In the genomic region with DNA sequence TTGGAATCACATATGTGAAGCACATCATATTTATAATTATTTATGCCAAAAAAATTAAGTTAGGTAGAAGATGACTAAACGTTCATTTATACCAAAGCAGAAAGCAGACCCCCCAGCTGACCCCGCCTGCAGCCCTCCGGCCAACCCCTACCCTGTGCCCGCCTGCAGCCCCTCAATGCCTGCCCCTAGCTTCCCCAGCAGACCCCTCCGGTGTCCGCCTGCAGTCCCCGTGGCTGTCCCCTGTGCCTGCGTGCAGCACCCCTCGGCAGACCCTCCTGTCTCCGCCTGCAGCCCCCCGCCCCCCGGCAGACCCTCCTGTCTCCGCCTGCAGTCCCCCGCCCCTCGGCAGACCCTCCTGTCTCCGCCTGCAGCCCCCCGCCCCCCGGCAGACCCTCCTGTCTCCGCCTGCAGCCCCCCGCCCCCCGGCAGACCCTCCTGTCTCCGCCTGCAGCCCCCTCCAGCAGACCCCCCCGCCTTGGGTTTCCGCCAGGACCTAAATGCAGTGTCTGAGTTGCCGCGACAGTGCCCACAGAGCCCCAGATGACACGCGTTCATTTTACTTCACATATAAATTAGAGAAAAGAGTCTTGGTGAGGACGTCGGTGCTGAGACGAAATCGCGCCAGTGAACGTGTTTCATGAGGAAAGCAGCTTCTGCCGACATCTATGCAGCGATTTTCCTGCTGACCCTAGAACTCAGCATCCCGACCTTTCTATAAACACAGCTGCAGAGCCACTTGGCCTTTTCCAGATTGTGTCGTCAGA, we compare ENCODE assay signal across 22 cellular contexts.
DNase-seq lines count a peak whose midpoint lies in the region; ATAC-seq and TF ChIP-seq lines count a peak whose summit lies in the region.
"Had no signal": no experiment of that assay in that cellular context is flagged by ENCODE, and none has a peak within 500 bp of the region (broad histone marks: within the 10 kb centered on the region; RNA-seq: fewer than 3 reads in every experiment).

No MANE protein-coding gene starts in this region.

- H3K36me3 Mint-ChIP-seq in activated T-cell treated with anti-CD3 and anti-CD28 coated beads, Interleukin-2, amount 50 U/mL, for 4 hours (ENCODE audit: insufficient read depth): peaks cover 29% of the 10 kb centered on the region
- H3K36me3 Mint-ChIP-seq in glutamatergic neuron (ENCODE audit: unreplicated experiment) (peaks cover 4% of the 10 kb centered on the region), Calu3 (ENCODE audit: insufficient read depth, unreplicated experiment) (no peaks in the 10 kb centered on the region)

- H3K4me1 ChIP-seq in Peyer's patch (no peaks in the 10 kb centered on the region), sigmoid colon (peaks cover 0 to 11% (median 5%) of the 10 kb centered on the region in 4 donors)
- H3K4me1 ChIP-seq: ascending aorta, vagina had no signal

- no peaks in the 10 kb centered on the region for H3K9me3 ChIP-seq in Peyer's patch
- H3K9me3 ChIP-seq in sigmoid colon: no peaks in the 10 kb centered on the region
- H3K9me3 ChIP-seq: ascending aorta; BLaER1 treated with 17β-estradiol and CSF1 and Interleukin-3, amounts not matched to agents 10 nM and 100 nM; vagina had no signal

- TF ChIP-seq POLR2A in Peyer's patch (IDR thresholded peaks at IDR 0.05): no peak
- TF ChIP-seq POLR2A in sigmoid colon (IDR thresholded peaks at IDR 0.05): no peak

- no TSS peak for BruUV-seq in Calu3 (replicated peaks; lab: Mats Ljungman, UMichigan)

- intact Hi-C loops in sigmoid colon (cut with DNase I) (loop anchor here (2.0 kb wide), 1 partner anchor 111 kb away; no protein-coding TSS in a partner anchor), Calu3 (cut with micrococcal nuclease; ENCODE audit: unreplicated experiment) (no loop called here)

- no peaks in the 10 kb centered on the region for H3K9me3 Mint-ChIP-seq in activated T-cell treated with anti-CD3 and anti-CD28 coated beads, Interleukin-2, amount 50 U/mL, for 4 hours
- H3K9me3 Mint-ChIP-seq in glutamatergic neuron (ENCODE audit: unreplicated experiment) (peaks cover 3% of the 10 kb centered on the region), Calu3 (ENCODE audit: low read depth, unreplicated experiment) (peaks cover 5% of the 10 kb centered on the region)
- H3K9me3 Mint-ChIP-seq: central memory CD8-positive, alpha-beta T cell; naive B cell had no signal

- CTCF ChIA-PET in Calu3 (lab: Charles Lee): interaction anchor here (0.6 kb wide), 1 partner anchor 14 kb away, joined by 3 read pairs; no protein-coding TSS in a partner anchor

- 37 to 51% methylated on average over 37 to 38 of the region's 38 CpGs for WGBS in sigmoid colon, 2 donors

- H3K27ac ChIP-seq in Peyer's patch: no peak overlapping the region
- H3K27ac ChIP-seq in sigmoid colon: no peak overlapping the region
- H3K27ac ChIP-seq: ascending aorta; BLaER1 treated with 17β-estradiol and CSF1 and Interleukin-3, amounts not matched to agents 10 nM and 100 nM; vagina; VCaP had no signal

- H3K27me3 ChIP-seq in Peyer's patch (no peaks in the 10 kb centered on the region), sigmoid colon (peaks cover 0 to 17% (median 0%) of the 10 kb centered on the region in 3 donors)
- H3K27me3 ChIP-seq: ascending aorta, vagina had no signal

- H3K36me3 ChIP-seq in Peyer's patch: peaks cover 0 to 9% (median 0%) of the 10 kb centered on the region in 3 donors
- H3K36me3 ChIP-seq in sigmoid colon: peaks cover 0 to 9% (median 4%) of the 10 kb centered on the region in 4 donors
- H3K36me3 ChIP-seq: vagina had no signal

- H3K27me3 Mint-ChIP-seq in activated T-cell treated with anti-CD3 and anti-CD28 coated beads, Interleukin-2, amount 50 U/mL, for 4 hours (ENCODE audit: low read depth): no peaks in the 10 kb centered on the region
- H3K27me3 Mint-ChIP-seq in glutamatergic neuron (ENCODE audit: unreplicated experiment) (peaks cover 4% of the 10 kb centered on the region), Calu3 (ENCODE audit: unreplicated experiment) (no peaks in the 10 kb centered on the region)
- H3K27me3 Mint-ChIP-seq: central memory CD8-positive, alpha-beta T cell; naive B cell; T-helper 17 cell had no signal

- no peak for TF ChIP-seq EP300 in sigmoid colon (IDR thresholded peaks at IDR 0.05)

- peak; percentile 13 for DNase-seq in activated T-cell treated with anti-CD3 and anti-CD28 coated beads, Interleukin-2, amount 50 U/mL, for 1 hour
- no peak for DNase-seq in activated T-cell treated with anti-CD3 and anti-CD28 coated beads, Interleukin-2, amount 50 U/mL, for 4 hours
- DNase-seq in Peyer's patch: peak in 2 of 3 donors; percentile 21 to 39
- DNase-seq in glutamatergic neuron: peak; percentile 14
- DNase-seq in sigmoid colon: peak; percentile 61
- DNase-seq in Calu3: no peak
- DNase-seq: ACHN; activated naive CD4-positive, alpha-beta T cell treated with Interleukin-2 at 50 U/mL for 16 hours; EL; GOT3; Karpas-422; MV-4-11; naive B cell; NCI-H187 had no signal

- no peak overlapping the region for H3K4me3 Mint-ChIP-seq in activated T-cell treated with anti-CD3 and anti-CD28 coated beads, Interleukin-2, amount 50 U/mL, for 4 hours
- H3K4me3 Mint-ChIP-seq in glutamatergic neuron (ENCODE audit: unreplicated experiment): no peak overlapping the region
- no peak overlapping the region for H3K4me3 Mint-ChIP-seq in Calu3 (ENCODE audit: low read depth, unreplicated experiment)
- H3K4me3 Mint-ChIP-seq: central memory CD8-positive, alpha-beta T cell; T-helper 17 cell had no signal

- H3K4me3 ChIP-seq in Peyer's patch (no peak overlapping the region), sigmoid colon (no peak overlapping the region)
- H3K4me3 ChIP-seq: ascending aorta; BLaER1 treated with 17β-estradiol and CSF1 and Interleukin-3, amounts not matched to agents 10 nM and 100 nM; vagina had no signal

- no peak for TF ChIP-seq CTCF in Peyer's patch (IDR thresholded peaks at IDR 0.05)
- no peak for TF ChIP-seq CTCF in glutamatergic neuron (IDR thresholded peaks at IDR 0.05; ENCODE audit: partially characterized antibody, unreplicated experiment)
- TF ChIP-seq CTCF in sigmoid colon (IDR thresholded peaks at IDR 0.05): no peak
- TF ChIP-seq CTCF in Calu3 (IDR thresholded peaks at IDR 0.05; ENCODE audit: unreplicated experiment): no peak

- H3K27ac Mint-ChIP-seq in glutamatergic neuron (ENCODE audit: unreplicated experiment) (no peak overlapping the region), Calu3 (ENCODE audit: unreplicated experiment) (no peak overlapping the region)
- H3K27ac Mint-ChIP-seq: T-helper 17 cell had no signal

- peaks cover 2% of the 10 kb centered on the region for H3K4me1 Mint-ChIP-seq in activated T-cell treated with anti-CD3 and anti-CD28 coated beads, Interleukin-2, amount 50 U/mL, for 4 hours (ENCODE audit: low read depth)
- H3K4me1 Mint-ChIP-seq in glutamatergic neuron (ENCODE audit: low read depth, unreplicated experiment) (peaks cover 3% of the 10 kb centered on the region), Calu3 (ENCODE audit: low read depth, unreplicated experiment) (no peaks in the 10 kb centered on the region)
- H3K4me1 Mint-ChIP-seq: central memory CD8-positive, alpha-beta T cell had no signal

- no peak for ATAC-seq in activated T-cell treated with anti-CD3 and anti-CD28 coated beads, Interleukin-2, amount 50 U/mL, for 4 hours
- ATAC-seq in GM19395 (IDR thresholded peaks at IDR 0.05; ENCODE audit: unreplicated experiment) (no peak), HG02763 (IDR thresholded peaks at IDR 0.05; ENCODE audit: unreplicated experiment) (no peak)
- ATAC-seq: T-helper 17 cell had no signal

Comparison
In these comparisons a context has a peak if more than half of its experiments do, and no peak if none do; other contexts are left out.
1. DNase-seq: peak in activated T-cell treated with anti-CD3 and anti-CD28 coated beads, Interleukin-2, amount 50 U/mL, for 1 hour (single experiment), Peyer's patch (2 of 3), glutamatergic neuron (single experiment) and sigmoid colon (single experiment); none in activated T-cell treated with anti-CD3 and anti-CD28 coated beads, Interleukin-2, amount 50 U/mL, for 4 hours (single experiment) and Calu3 (single experiment).